ENCODE assay signal across 1 cellular context in the genomic region with DNA sequence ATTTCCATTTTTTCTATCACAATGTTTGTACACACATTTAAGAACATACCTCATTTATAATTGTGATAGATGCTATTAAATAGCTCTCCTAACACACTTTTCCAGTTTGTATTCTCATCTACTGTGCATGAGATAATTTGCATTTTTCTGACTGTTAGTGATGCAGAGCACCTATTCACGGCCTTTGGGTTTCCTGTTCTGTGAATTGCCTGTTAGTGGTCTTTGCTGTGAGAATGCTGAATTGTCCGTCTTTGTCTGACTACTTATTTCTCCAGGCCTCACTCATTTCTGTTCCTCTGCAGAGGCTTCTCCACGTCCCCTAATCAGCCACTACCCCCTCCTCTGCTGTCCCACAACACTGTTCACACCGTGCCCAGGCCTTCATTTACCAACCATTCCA.
A peak's percentile ranks its signal among the peaks of the same experiment; 100 is the strongest.
TF ChIP-seq lines count a peak whose summit lies in the region.

No MANE protein-coding gene starts in this region.

TF ChIP-seq in GM12878, 131 proteins besides CTCF, POLR2A, EP300 and RAD21:
- 0 out of 2 replicates have a peak, but pooled peaks have one; percentile 16 for TF ChIP-seq ATF7 (IDR thresholded peaks at IDR 0.05; ENCODE audit: low read depth)
- peak; percentile 13 for TF ChIP-seq MEF2B (IDR thresholded peaks at IDR 0.05; ENCODE audit: partially characterized antibody, poor library complexity, severe bottlenecking)
